1 cellular context compared by ENCODE assay signal in the genomic region with DNA sequence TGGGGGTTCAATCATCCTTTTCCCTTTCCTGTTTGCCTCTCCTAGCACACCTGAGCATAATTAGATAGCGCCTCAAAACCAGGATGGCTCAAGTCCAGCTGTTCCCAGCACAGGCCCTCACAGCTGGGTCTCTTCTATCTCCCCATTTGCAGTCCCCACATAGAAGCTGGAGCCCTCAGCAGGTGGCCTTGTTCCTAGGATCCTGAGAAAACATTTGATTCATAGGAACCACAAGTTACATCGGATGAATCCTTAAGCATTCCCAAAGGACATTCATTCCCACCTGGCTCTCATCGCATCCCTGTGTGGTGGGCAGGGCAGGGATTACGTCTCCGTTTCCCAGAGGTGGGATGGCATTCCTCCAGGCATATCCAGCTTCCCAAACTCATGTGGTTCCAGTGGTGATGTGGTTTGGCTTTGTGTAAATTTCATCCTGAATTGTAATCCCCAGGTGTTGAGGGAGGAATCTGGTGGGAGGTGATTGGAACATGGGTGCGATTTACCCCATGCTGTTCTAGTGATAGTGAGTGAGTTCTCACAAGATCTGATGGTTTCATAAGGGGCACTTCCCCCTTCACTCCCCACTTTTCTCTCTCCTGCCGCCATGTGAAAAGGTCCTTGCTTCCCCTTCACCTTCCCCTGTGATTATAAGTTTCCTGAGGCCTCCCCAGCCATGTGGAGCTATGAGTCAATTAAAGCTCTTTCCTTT.
TF ChIP-seq lines count a peak whose summit lies in the region.

No MANE protein-coding gene starts in this region.

TF ChIP-seq in H1, 55 proteins besides CTCF, POLR2A, EP300 and RAD21:
- TF ChIP-seq EGR1 (IDR thresholded peaks at IDR 0.05; ENCODE audit: borderline replicate concordance, low read depth, low read length) = no peak
